In the genomic region with DNA sequence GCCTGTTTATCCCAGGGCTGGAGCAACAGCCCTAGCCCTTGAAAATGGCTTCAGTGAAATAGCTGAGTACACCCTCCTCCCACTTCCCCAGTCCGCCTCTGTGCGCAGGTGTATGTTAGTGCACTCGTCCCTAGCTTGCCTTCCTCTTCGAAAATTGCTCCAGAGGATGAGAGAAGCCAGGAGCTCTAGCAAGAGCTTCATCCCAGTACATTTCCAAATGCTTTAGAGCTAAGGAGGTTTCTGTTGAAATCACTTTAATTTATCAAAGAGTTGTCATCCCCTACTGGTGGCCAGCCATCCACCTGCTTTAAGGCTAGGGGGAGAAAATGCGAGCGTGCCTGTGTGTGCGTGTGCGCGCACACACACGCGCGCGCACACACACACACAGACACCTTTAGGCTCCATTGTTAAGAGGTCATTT, we compare ENCODE assay signal across 17 cellular contexts. TPM values are rescaled to one million over a fixed set of nuclear protein-coding genes. Genes with fewer than 3 reads are reported as not detected.
DNase-seq lines count a peak whose midpoint lies in the region; TF ChIP-seq lines count a peak whose summit lies in the region.
"Had no signal": no experiment of that assay in that cellular context is flagged by ENCODE, and none has a peak within 500 bp of the region (broad histone marks: within the 10 kb centered on the region; RNA-seq: fewer than 3 reads in every experiment).

No MANE protein-coding gene starts in this region.

- H3K27ac ChIP-seq in iPS-18a (ENCODE audit: low read length) (no peak overlapping the region), GM23248 (no peak overlapping the region)
- H3K27ac ChIP-seq: adrenal gland, uterus had no signal

- in situ Hi-C loops in GM23248 (cut with MboI): loop anchor here (25.0 kb wide), 1 partner anchor 1342 kb away; no protein-coding TSS in a partner anchor

- DNase-seq in DMS153 treated with DMSO at 0.1 percent for 48 hours (lab: John Stamatoyannopoulos, UW; ENCODE audit: unreplicated experiment) (peak; percentile 75), NCI-H146 (lab: John Stamatoyannopoulos, UW) (peak; percentile 92), RPMI8226 (peak; percentile 37), chondrocyte (ENCODE audit: low spot score) (no peak), GM23248 (no peak), NCI-H128 (lab: John Stamatoyannopoulos, UW; ENCODE audit: unreplicated experiment) (no peak)
- no peak for DNase-seq in activated T-cell treated with anti-CD3 and anti-CD28 coated beads, Interleukin-2, amount 50 U/mL, for 1 hour
- DNase-seq: activated CD8-positive, alpha-beta memory T cell treated with anti-CD3 and anti-CD28 coated beads, Interleukin-2, amount 50 U/mL, for 4 hours; adrenal gland; cortex of kidney; DMS 273 treated with DMSO at 0.1 percent for 48 hours; islet precursor cell; mucosa of descending colon; NK-92 treated with Interleukin-12 subunit alpha and Interleukin-12 subunit beta, amount 100 ng/mL, for 24 hours; uterus had no signal

- H3K9ac ChIP-seq in iPS-18a (ENCODE audit: low read length) (no peak overlapping the region), GM23248 (no peak overlapping the region)

- WGBS in GM23248 (ENCODE audit: low coverage in 1 of 2, low lambda C conversion rate in 2 of 2, missing lambda C conversion rate in 2 of 2), 2 experiments: 50 to 53% methylated on average over 13 of the region's 13 CpGs

- H3K9me3 ChIP-seq in iPS-18a (ENCODE audit: control insufficient read depth, low read depth, low read length) (no peaks in the 10 kb centered on the region), GM23248 (ENCODE audit: low read depth) (no peaks in the 10 kb centered on the region)
- H3K9me3 ChIP-seq: adrenal gland, mucosa of descending colon, uterus had no signal

- no peaks in the 10 kb centered on the region for H3K36me3 Mint-ChIP-seq in chondrocyte (ENCODE audit: low read depth)

- H3K27me3 Mint-ChIP-seq in chondrocyte (ENCODE audit: low read depth): peaks cover 86% of the 10 kb centered on the region

- H3K4me1 Mint-ChIP-seq in chondrocyte (ENCODE audit: low read depth): peaks cover 48% of the 10 kb centered on the region

- peak overlapping the region; percentile 26 for H3K4me3 ChIP-seq in iPS-18a (ENCODE audit: low read length)
- H3K4me3 ChIP-seq in GM23248: no peak overlapping the region
- H3K4me3 ChIP-seq: adrenal gland, mucosa of descending colon, uterus had no signal

- H3K9me3 Mint-ChIP-seq in chondrocyte (ENCODE audit: low read depth): no peaks in the 10 kb centered on the region

- peaks cover 100% of the 10 kb centered on the region for H3K27me3 ChIP-seq in iPS-18a (ENCODE audit: control insufficient read depth, insufficient read depth, low read length)
- H3K27me3 ChIP-seq in GM23248 (replicated peaks; ENCODE audit: insufficient read depth): peaks cover 77% of the 10 kb centered on the region

- H3K4me3 Mint-ChIP-seq in chondrocyte (ENCODE audit: unreplicated experiment): no peak overlapping the region

- peaks cover 46% of the 10 kb centered on the region for H3K4me1 ChIP-seq in iPS-18a (ENCODE audit: control insufficient read depth, low read depth, low read length)
- H3K4me1 ChIP-seq in GM23248 (ENCODE audit: insufficient read depth): 0 out of 2 replicates have a peak, but pooled peaks cover 5% of the 10 kb centered on the region

- no peak overlapping the region for H3K4me2 ChIP-seq in GM23248 (ENCODE audit: unreplicated experiment)

- H2AFZ ChIP-seq in GM23248: no peak overlapping the region

- no peak overlapping the region for H3K27ac Mint-ChIP-seq in chondrocyte (ENCODE audit: unreplicated experiment)

- H3K79me2 ChIP-seq in GM23248 (ENCODE audit: insufficient read depth): no peaks in the 10 kb centered on the region

- H3K9me2 ChIP-seq in GM23248 (ENCODE audit: insufficient read depth): no peaks in the 10 kb centered on the region

- no peaks in the 10 kb centered on the region for H4K20me1 ChIP-seq in GM23248 (ENCODE audit: insufficient read depth)

- 0 out of 2 replicates have a peak, but pooled peaks cover 3% of the 10 kb centered on the region for H3F3A ChIP-seq in GM23248 (ENCODE audit: insufficient read depth)

- no peak for TF ChIP-seq CTCF in chondrocyte (IDR thresholded peaks at IDR 0.05)

- no peaks in the 10 kb centered on the region for H3K36me3 ChIP-seq in iPS-18a (ENCODE audit: control insufficient read depth, low read depth, low read length)
- no peaks in the 10 kb centered on the region for H3K36me3 ChIP-seq in GM23248 (ENCODE audit: low read depth)
- H3K36me3 ChIP-seq: adrenal gland, uterus had no signal

RNA-seq across cellular contexts. Expression of a gene that starts 5.4 kb away (rescaled TPM):
- total RNA-seq in chondrocyte: 0.05 TPM in 1 of 3 replicates, not detected in the others
- not detected in 2 replicates for total RNA-seq in GM23248 (2014; rRNA removed; shearing (Covaris generic))
- polyA plus RNA-seq in GM23248 (2016; fragmentation: Nextera tagmentation; extraction: Ambion mirVana): 0.05 TPM in 1 of 2 replicates, not detected in the other
- total RNA-seq: mucosa of descending colon, renal cortical epithelial cell, uterus had no signal

Comparison
In these comparisons a context has a peak if more than half of its experiments do, and no peak if none do; other contexts are left out.
1. DNase-seq: peak in DMS153 treated with DMSO at 0.1 percent for 48 hours (single experiment), NCI-H146 (single experiment) and RPMI8226 (single experiment); none in activated T-cell treated with anti-CD3 and anti-CD28 coated beads, Interleukin-2, amount 50 U/mL, for 1 hour (single experiment), chondrocyte (single experiment), GM23248 (single experiment) and NCI-H128 (single experiment).